In genomic region chr15:51077565-51078153, GRCh38 we compare ENCODE assay signal across 8 cellular contexts.
DNase-seq lines count a peak whose midpoint lies in the region; ATAC-seq lines count a peak whose summit lies in the region.

No MANE protein-coding gene starts in this region.

- peak overlapping the region; percentile 64; the same call in 1 of the 2 replicates for H3K4me3 ChIP-seq in iPS-20b (ENCODE audit: low read length)

- H3K4me1 ChIP-seq in iPS-20b (ENCODE audit: insufficient read depth, low read length), result no peaks in the 10 kb centered on the region; the same call in 1 of the 2 replicates

- no peak overlapping the region for H3K27ac ChIP-seq in iPS-20b (ENCODE audit: low read length)

- H3K9ac ChIP-seq in iPS-20b (ENCODE audit: low read depth, low read length), result peak overlapping the region; percentile 80; the same call in 1 of the 2 replicates

- H3K27me3 ChIP-seq in iPS-20b (ENCODE audit: insufficient read depth, low read length), result no peaks in the 10 kb centered on the region

- no peaks in the 10 kb centered on the region for H3K9me3 ChIP-seq in iPS-20b (ENCODE audit: insufficient read depth, low read depth, low read length)

- peak; percentile 69 for DNase-seq in NOMO-1 treated with dmso at 0.1 percent for 144 hours (lab: John Stamatoyannopoulos, UW; ENCODE audit: unreplicated experiment)
- peak; percentile 14 for DNase-seq in activated naive CD8-positive, alpha-beta T cell treated with anti-CD3 and anti-CD28 coated beads, Interleukin-2, amount 50 U/mL, for 16 hours (ENCODE audit: low read depth, low spot score)
- DNase-seq in stimulated activated CD4-positive, alpha-beta T cell treated with anti-CD3 and anti-CD28 coated beads, Interleukin-4, amount 100 ng/mL, for 24 hours, result peak; percentile 51
- DNase-seq in COR-L47 (lab: John Stamatoyannopoulos, UW), result no peak
- DNase-seq in HPDE6-E6E7 (ENCODE audit: extremely low spot score), result no peak
- DNase-seq in DMS153 (lab: John Stamatoyannopoulos, UW), result no peak

- peak; percentile 70 for ATAC-seq in GM19438 (IDR thresholded peaks at IDR 0.05; ENCODE audit: low read depth, unreplicated experiment)

- H3K36me3 ChIP-seq in iPS-20b (ENCODE audit: insufficient read depth, low read depth, low read length), result no peaks in the 10 kb centered on the region

Comparison
In these comparisons a context has a peak if more than half of its experiments do, and no peak if none do; other contexts are left out.
1. DNase-seq: peak in NOMO-1 treated with dmso at 0.1 percent for 144 hours (single experiment), activated naive CD8-positive, alpha-beta T cell treated with anti-CD3 and anti-CD28 coated beads, Interleukin-2, amount 50 U/mL, for 16 hours (single experiment) and stimulated activated CD4-positive, alpha-beta T cell treated with anti-CD3 and anti-CD28 coated beads, Interleukin-4, amount 100 ng/mL, for 24 hours (single experiment); none in COR-L47 (single experiment), HPDE6-E6E7 (single experiment) and DMS153 (single experiment).